Comparison of ENCODE assay signal across 13 cellular contexts in genomic region chr1:119686661-119687060, GRCh38. TPM values are rescaled to one million over a fixed set of nuclear protein-coding genes. Genes with fewer than 3 reads are reported as not detected.
DNase-seq lines count a peak whose midpoint lies in the region; ATAC-seq and TF ChIP-seq lines count a peak whose summit lies in the region.
"Had no signal": no experiment of that assay in that cellular context is flagged by ENCODE, and none has a peak within 500 bp of the region (broad histone marks: within the 10 kb centered on the region; RNA-seq: fewer than 3 reads in every experiment).

No MANE protein-coding gene starts in this region.

- no peak overlapping the region for H3K14ac ChIP-seq in H9 (ENCODE audit: insufficient read depth, low read length)

- no peak for ATAC-seq in HG02642 (IDR thresholded peaks at IDR 0.05; ENCODE audit: poor library complexity, unreplicated experiment)
- ATAC-seq in GM19395 (IDR thresholded peaks at IDR 0.05; ENCODE audit: unreplicated experiment) = no peak
- ATAC-seq: activated naive CD4-positive, alpha-beta T cell treated with anti-CD3 and anti-CD28 coated beads, Interleukin-2, amount 50 U/mL, for 72 hours; stimulated activated memory B cell treated with anti-CD40 and anti-IgM and Interleukin-4, amounts not matched to agents 10 μg/mL and 1 μg/mL and 100 μg/mL, for 72 hours had no signal

- H2BK12ac ChIP-seq in H9 (ENCODE audit: insufficient read length, low read depth, low read length) = no peak overlapping the region

- H3K27me3 ChIP-seq in H9 (ENCODE audit: insufficient read depth, low read length) = no peaks in the 10 kb centered on the region
- no peaks in the 10 kb centered on the region for H3K27me3 ChIP-seq in esophagus muscularis mucosa

- H3K4me3 Mint-ChIP-seq in H9 (peak overlapping the region in 1 of 2 experiments; percentile 48; a peak in 1 of 5 replicates), progenitor cell of endocrine pancreas (ENCODE audit: low read depth) (no peak overlapping the region)
- H3K4me3 Mint-ChIP-seq: B cell; stimulated activated memory B cell treated with anti-CD40 and anti-IgM and Interleukin-4, amounts not matched to agents 10 μg/mL and 1 μg/mL and 100 μg/mL, for 72 hours had no signal

- H2AFZ ChIP-seq in H9 (ENCODE audit: low read length) = no peak overlapping the region

- no peaks in the 10 kb centered on the region for H4K20me1 ChIP-seq in H9 (ENCODE audit: control insufficient read depth, insufficient read depth, insufficient read length)

- H3K56ac ChIP-seq in H9 (ENCODE audit: insufficient read length, low read depth, low read length) = no peak overlapping the region

- H3K9me3 Mint-ChIP-seq in H9 (peaks cover 2% of the 10 kb centered on the region in 2 experiments; a peak in 2 of 5 replicates), progenitor cell of endocrine pancreas (ENCODE audit: low read depth) (no peaks in the 10 kb centered on the region)

- H3K27ac ChIP-seq in H9 (ENCODE audit: insufficient read length, low read depth, low read length) = no peak overlapping the region
- H3K27ac ChIP-seq in epithelial cell of prostate = peak overlapping the region; percentile 72
- H3K27ac ChIP-seq in esophagus muscularis mucosa (replicated peaks in 1 of 4) = no peak overlapping the region
- H3K27ac ChIP-seq: HL-60 had no signal

- H2AK5ac ChIP-seq in H9 (ENCODE audit: insufficient read length, low read length) = no peak overlapping the region

- H3K9me3 ChIP-seq in H9 (ENCODE audit: control insufficient read depth, low read depth, low read length) = no peaks in the 10 kb centered on the region
- H3K9me3 ChIP-seq in esophagus muscularis mucosa = no peaks in the 10 kb centered on the region
- H3K9me3 ChIP-seq: SK-N-SH had no signal

- H2BK120ac ChIP-seq in H9 (ENCODE audit: low read depth, low read length, poor library complexity, severe bottlenecking) = no peak overlapping the region

- no peak for TF ChIP-seq EP300 in esophagus muscularis mucosa (IDR thresholded peaks at IDR 0.05)

- no CpG with 5 or more reads among the region's 3 CpGs for WGBS in H9 (ENCODE audit: extremely low coverage, insufficient read length, low lambda C conversion rate)
- WGBS in esophagus muscularis mucosa = 77% methylated on average over 3 of the region's 3 CpGs

- no peak overlapping the region for H4K8ac ChIP-seq in H9 (replicated peaks; ENCODE audit: insufficient read length, low read depth, low read length)

- H3K36me3 Mint-ChIP-seq in H9 (ENCODE audit: insufficient read depth in 1 of 3, low read depth in 3 of 3) (no peaks in the 10 kb centered on the region), progenitor cell of endocrine pancreas (ENCODE audit: insufficient read depth) (no peaks in the 10 kb centered on the region)
- H3K36me3 Mint-ChIP-seq: activated naive CD4-positive, alpha-beta T cell treated with anti-CD3 and anti-CD28 coated beads, Interleukin-2, amount 50 U/mL, for 72 hours; stimulated activated memory B cell treated with anti-CD40 and anti-IgM and Interleukin-4, amounts not matched to agents 10 μg/mL and 1 μg/mL and 100 μg/mL, for 72 hours had no signal

- H3K23ac ChIP-seq in H9 (ENCODE audit: insufficient read length, low read depth, low read length) = no peak overlapping the region

- DNase-seq in H9 (no peak), NCI-H510A treated with DMSO at 0.1 percent for 48 hours (lab: John Stamatoyannopoulos, UW) (peak; percentile 83), epithelial cell of prostate (ENCODE audit: low read depth, low spot score) (peak; percentile 87), progenitor cell of endocrine pancreas (ENCODE audit: low spot score, unreplicated experiment) (no peak), NCI-H2171 treated with DMSO at 0.1 percent for 48 hours (lab: John Stamatoyannopoulos, UW) (no peak), esophagus muscularis mucosa (ENCODE audit: extremely low spot score) (no peak)
- DNase-seq: SK-N-SH had no signal

- no peaks in the 10 kb centered on the region for H3K36me3 ChIP-seq in esophagus muscularis mucosa

- TF ChIP-seq CTCF in H9 (conservative IDR thresholded peaks at IDR 0.05) (no peak), progenitor cell of endocrine pancreas (IDR thresholded peaks at IDR 0.05; ENCODE audit: unreplicated experiment) (no peak), esophagus muscularis mucosa (IDR thresholded peaks at IDR 0.05) (no peak)

- no peak overlapping the region for H2BK5ac ChIP-seq in H9 (ENCODE audit: insufficient read length, low read length)

- H3K27me3 Mint-ChIP-seq in H9 (ENCODE audit: low read depth) (no peaks in the 10 kb centered on the region), progenitor cell of endocrine pancreas (no peaks in the 10 kb centered on the region)
- H3K27me3 Mint-ChIP-seq: stimulated activated memory B cell treated with anti-CD40 and anti-IgM and Interleukin-4, amounts not matched to agents 10 μg/mL and 1 μg/mL and 100 μg/mL, for 72 hours had no signal

- no peak overlapping the region for H4K91ac ChIP-seq in H9 (ENCODE audit: insufficient read length, low read depth, low read length)

- H3T11ph ChIP-seq in H9 (ENCODE audit: low read length) = no peak overlapping the region

- peak overlapping the region in 2 of 3 experiments; percentile 2 to 30; a peak in 2 of 7 replicates for H3K27ac Mint-ChIP-seq in H9
- H3K27ac Mint-ChIP-seq in progenitor cell of endocrine pancreas = peak overlapping the region; percentile 66
- H3K27ac Mint-ChIP-seq: activated naive CD4-positive, alpha-beta T cell treated with anti-CD3 and anti-CD28 coated beads, Interleukin-2, amount 50 U/mL, for 72 hours; B cell; stimulated activated memory B cell treated with anti-CD40 and anti-IgM and Interleukin-4, amounts not matched to agents 10 μg/mL and 1 μg/mL and 100 μg/mL, for 72 hours had no signal

- H2BK20ac ChIP-seq in H9 (ENCODE audit: low read depth, low read length, poor library complexity, severe bottlenecking) = no peak overlapping the region

- H3K18ac ChIP-seq in H9 (ENCODE audit: insufficient read length, low read depth, low read length) = no peak overlapping the region

- intact Hi-C loops in esophagus muscularis mucosa (cut with DNase I) = no loop called here

- no peaks in the 10 kb centered on the region for H3K79me2 ChIP-seq in H9 (ENCODE audit: insufficient read depth, low read length)

- no peak overlapping the region for H3K4me3 ChIP-seq in esophagus muscularis mucosa

- no peak overlapping the region for H3K4ac ChIP-seq in H9 (ENCODE audit: low read depth, low read length)

- H3K23me2 ChIP-seq in H9 (ENCODE audit: insufficient read length, low read depth, low read length, poor library complexity, severe bottlenecking) = no peaks in the 10 kb centered on the region

- TF ChIP-seq POLR2A in esophagus muscularis mucosa (IDR thresholded peaks at IDR 0.05; ENCODE audit: low read depth) = no peak

- H4K5ac ChIP-seq in H9 (ENCODE audit: insufficient read length, low read depth, low read length) = no peak overlapping the region

- peaks cover 45 to 53% of the 10 kb centered on the region in 2 experiments for H3K4me1 Mint-ChIP-seq in H9
- H3K4me1 Mint-ChIP-seq in progenitor cell of endocrine pancreas (ENCODE audit: low read depth) = peaks cover 19% of the 10 kb centered on the region
- H3K4me1 Mint-ChIP-seq: B cell; stimulated activated memory B cell treated with anti-CD40 and anti-IgM and Interleukin-4, amounts not matched to agents 10 μg/mL and 1 μg/mL and 100 μg/mL, for 72 hours had no signal

- H3K79me1 ChIP-seq in H9 (ENCODE audit: insufficient read depth, low read depth, low read length, poor library complexity, severe bottlenecking) = no peaks in the 10 kb centered on the region

- peaks cover 15% of the 10 kb centered on the region; the same call in 1 of the 2 replicates for H3K4me1 ChIP-seq in H9 (ENCODE audit: insufficient read depth, low read length)
- no peaks in the 10 kb centered on the region for H3K4me1 ChIP-seq in esophagus muscularis mucosa

- no peak overlapping the region for H3K9ac ChIP-seq in H9 (ENCODE audit: extremely low read depth, insufficient read length, low read length)
- H3K9ac ChIP-seq: SK-N-SH had no signal

- H3K4me2 ChIP-seq in H9 (ENCODE audit: insufficient read depth, insufficient read length, low read length) = no peak overlapping the region
- H3K4me2 ChIP-seq: SK-N-SH had no signal

- no peak overlapping the region for H2BK15ac ChIP-seq in H9 (ENCODE audit: low read depth, low read length)

RNA-seq across cellular contexts. Expression of gene PHGDH, which starts 25.1 kb away (rescaled TPM):
- 458 and 485 TPM in 2 replicates for total RNA-seq in H9 (2021)
- total RNA-seq in progenitor cell of endocrine pancreas = 428 and 452 TPM in 2 replicates
- total RNA-seq in esophagus muscularis mucosa = 10 to 100 TPM; 20.3 to 42.7 (median 21.9) TPM

RNA-seq across cellular contexts. Expression of gene ZNF697, which starts 38.6 kb away (rescaled TPM):
- total RNA-seq in H9 (2021) (17.4 and 17.9 TPM in 2 replicates), progenitor cell of endocrine pancreas (21.3 and 22.3 TPM in 2 replicates), esophagus muscularis mucosa (1 to 10 TPM; 2.0 to 4.8 (median 4.0) TPM)
- total RNA-seq: B cell had no signal

Comparison
In these comparisons a context has a peak if more than half of its experiments do, and no peak if none do; other contexts are left out.
1. DNase-seq: peak in NCI-H510A treated with DMSO at 0.1 percent for 48 hours (single experiment) and epithelial cell of prostate (single experiment); none in H9 (single experiment), progenitor cell of endocrine pancreas (single experiment), NCI-H2171 treated with DMSO at 0.1 percent for 48 hours (single experiment) and esophagus muscularis mucosa (single experiment).